Comparison of ENCODE assay signal across 8 cellular contexts in genomic region chr16:86044241-86044671, GRCh38.
DNase-seq lines count a peak whose midpoint lies in the region; ATAC-seq and TF ChIP-seq lines count a peak whose summit lies in the region.

No MANE protein-coding gene starts in this region.

- no peaks in the 10 kb centered on the region for H3K4me1 Mint-ChIP-seq in chondrocyte (ENCODE audit: low read depth)

- ATAC-seq in Right ventricle myocardium inferior (peak; percentile 29), GM18498 (IDR thresholded peaks at IDR 0.05; ENCODE audit: unreplicated experiment) (no peak)

- no peaks in the 10 kb centered on the region for H3K4me1 ChIP-seq in right atrium auricular region

- no peak overlapping the region for H3K27ac ChIP-seq in right atrium auricular region

- H3K36me3 Mint-ChIP-seq in chondrocyte (ENCODE audit: low read depth), result no peaks in the 10 kb centered on the region

- H3K9me3 Mint-ChIP-seq in chondrocyte (ENCODE audit: low read depth), result no peaks in the 10 kb centered on the region

- peak in 1 of 2 donors; percentile 54 for TF ChIP-seq CTCF in right atrium auricular region (IDR thresholded peaks at IDR 0.05)
- peak; percentile 65 for TF ChIP-seq CTCF in chondrocyte (IDR thresholded peaks at IDR 0.05)

- H3K36me3 ChIP-seq in right atrium auricular region, result no peaks in the 10 kb centered on the region

- no peak overlapping the region for H3K27ac Mint-ChIP-seq in chondrocyte (ENCODE audit: unreplicated experiment)

- no peaks in the 10 kb centered on the region for H3K9me3 ChIP-seq in right atrium auricular region

- peaks cover 64% of the 10 kb centered on the region for H3K27me3 Mint-ChIP-seq in chondrocyte (ENCODE audit: low read depth)

- intact Hi-C loops in Right ventricle myocardium inferior (cut with DNase I), result no loop called here

- H3K27me3 ChIP-seq in right atrium auricular region, result no peaks in the 10 kb centered on the region

- no peak overlapping the region for H3K4me3 Mint-ChIP-seq in chondrocyte (ENCODE audit: unreplicated experiment)

- DNase-seq in Right ventricle myocardium inferior (ENCODE audit: missing footprints), result no peak
- no peak for DNase-seq in right atrium auricular region (ENCODE audit: low spot score)
- peak; percentile 6 for DNase-seq in SKM-1 (lab: John Stamatoyannopoulos, UW; ENCODE audit: unreplicated experiment)
- peak; percentile 75 for DNase-seq in chondrocyte (ENCODE audit: low spot score)
- DNase-seq in mesenteric fat pad (ENCODE audit: low spot score), result peak; percentile 88
- DNase-seq in HPDE6-E6E7 (ENCODE audit: extremely low spot score), result no peak
- no peak for DNase-seq in NCI-H2171 treated with DMSO at 0.1 percent for 48 hours (lab: John Stamatoyannopoulos, UW)

- H3K4me3 ChIP-seq in right atrium auricular region, result no peak overlapping the region

Comparison
In these comparisons a context has a peak if more than half of its experiments do, and no peak if none do; other contexts are left out.
1. DNase-seq: peak in SKM-1 (single experiment), chondrocyte (single experiment) and mesenteric fat pad (single experiment); none in Right ventricle myocardium inferior (single experiment), right atrium auricular region (single experiment), HPDE6-E6E7 (single experiment) and NCI-H2171 treated with DMSO at 0.1 percent for 48 hours (single experiment).